In the genomic region with DNA sequence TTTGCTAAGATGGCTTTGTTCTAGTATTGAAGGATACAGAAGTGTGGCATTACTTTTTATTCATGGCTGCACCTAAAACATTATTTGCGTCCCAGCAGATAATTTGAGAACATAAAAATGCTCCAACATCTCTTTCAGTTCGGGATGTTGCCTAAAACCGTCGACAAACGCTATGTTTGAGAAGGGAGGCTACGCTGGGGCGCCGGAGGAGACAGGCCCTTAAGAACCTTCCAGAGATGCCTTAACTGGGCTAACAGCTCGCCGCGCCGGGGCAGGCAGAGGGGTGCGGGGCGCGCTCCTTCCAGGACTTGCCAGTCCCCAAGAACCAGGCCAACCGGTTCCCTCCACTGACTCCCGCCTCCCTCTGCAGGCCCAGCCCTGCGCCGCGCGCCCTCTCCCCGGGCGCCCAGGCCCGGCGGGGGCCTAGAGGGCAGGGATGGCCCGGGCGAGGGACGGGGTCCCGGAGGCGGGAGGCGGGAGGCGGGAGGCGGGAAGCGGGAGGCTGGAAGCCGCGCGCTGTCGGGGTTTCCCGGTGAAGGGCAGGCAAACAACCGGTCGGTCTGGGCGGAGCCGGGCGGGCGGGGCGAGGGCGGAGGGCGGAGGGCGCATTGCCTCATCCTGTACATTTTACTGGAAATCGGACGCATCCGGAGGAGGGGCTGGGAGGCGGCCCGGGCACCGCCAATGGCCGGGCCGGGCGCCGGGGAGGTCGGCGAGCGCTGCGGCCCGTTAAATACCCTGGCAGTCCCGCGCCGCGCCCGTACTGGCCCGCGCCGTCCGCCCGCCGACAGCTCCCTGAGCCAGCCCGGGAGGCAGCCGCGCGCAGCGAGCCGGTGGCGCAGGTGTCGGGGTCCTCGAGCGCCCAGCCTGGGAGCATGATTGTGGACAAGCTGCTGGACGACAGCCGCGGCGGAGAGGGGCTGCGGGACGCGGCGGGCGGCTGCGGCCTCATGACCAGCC, we compare ENCODE assay signal across 8 cellular contexts. TPM values are rescaled to one million over a fixed set of nuclear protein-coding genes. Genes with fewer than 3 reads are reported as not detected.
DNase-seq lines count a peak whose midpoint lies in the region; ATAC-seq and TF ChIP-seq lines count a peak whose summit lies in the region.

A gene with protein sequence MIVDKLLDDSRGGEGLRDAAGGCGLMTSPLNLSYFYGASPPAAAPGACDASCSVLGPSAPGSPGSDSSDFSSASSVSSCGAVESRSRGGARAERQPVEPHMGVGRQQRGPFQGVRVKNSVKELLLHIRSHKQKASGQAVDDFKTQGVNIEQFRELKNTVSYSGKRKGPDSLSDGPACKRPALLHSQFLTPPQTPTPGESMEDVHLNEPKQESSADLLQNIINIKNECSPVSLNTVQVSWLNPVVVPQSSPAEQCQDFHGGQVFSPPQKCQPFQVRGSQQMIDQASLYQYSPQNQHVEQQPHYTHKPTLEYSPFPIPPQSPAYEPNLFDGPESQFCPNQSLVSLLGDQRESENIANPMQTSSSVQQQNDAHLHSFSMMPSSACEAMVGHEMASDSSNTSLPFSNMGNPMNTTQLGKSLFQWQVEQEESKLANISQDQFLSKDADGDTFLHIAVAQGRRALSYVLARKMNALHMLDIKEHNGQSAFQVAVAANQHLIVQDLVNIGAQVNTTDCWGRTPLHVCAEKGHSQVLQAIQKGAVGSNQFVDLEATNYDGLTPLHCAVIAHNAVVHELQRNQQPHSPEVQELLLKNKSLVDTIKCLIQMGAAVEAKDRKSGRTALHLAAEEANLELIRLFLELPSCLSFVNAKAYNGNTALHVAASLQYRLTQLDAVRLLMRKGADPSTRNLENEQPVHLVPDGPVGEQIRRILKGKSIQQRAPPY (plus strand): TSS at position 761 of the 960 bp plus-strand sequence. CDS start 115 bp downstream, at position 876.

- no peak for TF ChIP-seq CTCF in GM12864 (IDR thresholded peaks at IDR 0.05; ENCODE audit: low read depth, low read length, missing control alignments)
- peak in 1 of 9 donors; percentile 9 for TF ChIP-seq CTCF in heart right ventricle (IDR thresholded peaks at IDR 0.05)
- TF ChIP-seq CTCF in type B pancreatic cell (conservative IDR thresholded peaks at IDR 0.05), result no peak

- H3K27me3 Mint-ChIP-seq in T-cell (no peaks in the 10 kb centered on the region), type B pancreatic cell (no peaks in the 10 kb centered on the region)

- H3K9me3 ChIP-seq in heart right ventricle, result no peaks in the 10 kb centered on the region

- H3K4me3 Mint-ChIP-seq in T-cell (peak within 1 kb of the TSS; percentile 98 to 100 (median 99)), type B pancreatic cell (peak within 1 kb of the TSS; percentile 95)

- POLR2A ChIA-PET in T-cell (lab: Charles Lee), result interaction anchor here (0.6 to 3.1 kb wide), 18 partner anchors 9 to 275 kb away, joined by 3 to 34 read pairs (median 4); a partner anchor contains a TSS

- H3K4me1 Mint-ChIP-seq in T-cell (peaks cover 43% of the 10 kb centered on the region in 3 donors), type B pancreatic cell (ENCODE audit: unreplicated experiment) (peaks cover 24% of the 10 kb centered on the region)

- intact Hi-C loops in heart right ventricle (cut with DNase I) (loop anchor here in 4 of 10 donors (1.0 to 5.0 kb wide), 3 partner anchors 20 to 37 kb away; no protein-coding TSS in a partner anchor), posterior cingulate gyrus (cut with DNase I) (no loop called here)

- H3K9me3 Mint-ChIP-seq in T-cell, result no peaks in the 10 kb centered on the region
- H3K9me3 Mint-ChIP-seq in type B pancreatic cell, result no peaks in the 10 kb centered on the region

- H3K36me3 Mint-ChIP-seq in T-cell (peaks cover 39% of the 10 kb centered on the region), type B pancreatic cell (peaks cover 34% of the 10 kb centered on the region)

- H3K36me3 ChIP-seq in heart right ventricle, result peaks cover 0 to 25% (median 22%) of the 10 kb centered on the region in 9 donors

- 1 to 2% (median 1%) methylated on average over 41 to 95 of the region's 95 CpGs for WGBS in adipose tissue, 3 donors
- WGBS in heart right ventricle, 2 donors, result 1% methylated on average over 67 to 95 of the region's 95 CpGs

- H3K4me3 ChIP-seq in GM12864 (ENCODE audit: low read depth, low read length), result peak within 1 kb of the TSS; percentile 95
- peak within 1 kb of the TSS; percentile 58 to 97 (median 90) for H3K4me3 ChIP-seq in heart right ventricle

- CTCF ChIA-PET in T-cell (lab: Charles Lee), result interaction anchor here (1.3 to 2.1 kb wide), 3 partner anchors 19 to 380 kb away, joined by 3 to 18 read pairs (median 4); no protein-coding TSS in a partner anchor

- H3K27ac ChIP-seq in adipose tissue (ENCODE audit: low read depth, low read length) (peak within 1 kb of the TSS; percentile 100), heart right ventricle (peak within 1 kb of the TSS; percentile 97 to 100 (median 99))

- H3K27me3 ChIP-seq in heart right ventricle, result no peaks in the 10 kb centered on the region

- no peak for DNase-seq in GM12864 (ENCODE audit: low read depth)
- DNase-seq in NCI-H1105 (lab: John Stamatoyannopoulos, UW), result peak; percentile 76
- DNase-seq in T-cell, result peak; percentile 84 to 97 (median 94)
- peak; percentile 97 to 98 for DNase-seq in heart right ventricle
- peak; percentile 80 to 98 (median 88) for DNase-seq in posterior cingulate gyrus
- peak; percentile 94 for DNase-seq in type B pancreatic cell (ENCODE audit: extremely low spot score, unreplicated experiment)

- H3K27ac Mint-ChIP-seq in T-cell, result peak within 1 kb of the TSS; percentile 99 to 100
- H3K27ac Mint-ChIP-seq in type B pancreatic cell, result peak within 1 kb of the TSS; percentile 96

- peaks cover 0 to 48% (median 14%) of the 10 kb centered on the region in 9 donors for H3K4me1 ChIP-seq in heart right ventricle

- ATAC-seq in HG02642 (IDR thresholded peaks at IDR 0.05; ENCODE audit: poor library complexity, unreplicated experiment) (peak; percentile 82), T-cell (replicated peaks in 1 of 4) (peak; percentile 79 to 83 (median 80)), heart right ventricle (peak; percentile 95 to 99 (median 96))

RNA-seq across cellular contexts. Expression of the gene that starts here (rescaled TPM):
- total RNA-seq in T-cell, result 100 to 1,000 TPM; 130 to 720 (median 132) TPM
- 10 to 100 TPM in 2 of 3 donors, 1 to 10 TPM in 1; 9.4 to 94.0 (median 41.7) TPM for polyA plus RNA-seq in adipose tissue
- 10 to 100 TPM in 9 of 10 donors, 1 to 10 TPM in 1; 7.7 to 26.2 (median 12.8) TPM for total RNA-seq in heart right ventricle
- 10 to 100 TPM in 1 of 2 donors, 1 to 10 TPM in 1; 5.4 to 10.5 TPM for polyA plus RNA-seq in heart right ventricle
- total RNA-seq in type B pancreatic cell (ENCODE audit: low replicate concordance), result 54.1 and 87.6 TPM in 2 replicates
